ENCODE assay signal across 11 cellular contexts in the genomic region with DNA sequence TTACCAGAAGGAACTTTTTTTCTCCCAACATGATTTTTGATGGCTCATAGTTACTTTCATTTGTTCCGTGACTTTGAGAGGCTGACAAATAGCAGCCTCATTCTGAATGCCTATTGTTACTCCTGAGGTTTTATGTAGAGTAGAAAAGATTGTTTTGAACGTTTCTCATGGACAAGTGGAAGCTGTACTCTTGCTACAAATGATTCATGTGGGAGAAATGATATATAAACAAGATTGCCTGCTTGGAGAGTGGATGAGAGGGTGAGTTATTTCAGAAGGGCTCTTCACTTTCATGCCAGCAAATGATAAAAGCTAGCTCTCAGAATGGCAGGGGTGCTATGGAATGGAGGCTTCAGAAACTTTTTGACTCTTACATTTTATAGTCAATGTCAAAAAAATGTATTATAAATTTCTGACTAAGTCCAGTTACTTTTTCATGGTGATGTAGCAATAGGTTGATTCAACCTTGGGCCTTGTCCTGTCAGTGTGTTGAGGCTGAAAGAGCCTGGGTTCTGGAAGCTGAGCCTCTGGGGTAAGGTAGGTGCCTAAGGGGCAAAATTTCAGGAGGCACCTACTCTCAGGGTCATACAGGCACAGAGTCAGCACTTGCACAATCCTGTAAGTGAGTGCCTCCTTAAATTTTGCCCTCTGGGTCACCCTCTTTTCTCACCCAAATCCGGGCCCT. TPM values are rescaled to one million over a fixed set of nuclear protein-coding genes. Genes with fewer than 3 reads are reported as not detected.
DNase-seq lines count a peak whose midpoint lies in the region; ATAC-seq and TF ChIP-seq lines count a peak whose summit lies in the region.
"Had no signal": no experiment of that assay in that cellular context is flagged by ENCODE, and none has a peak within 500 bp of the region (broad histone marks: within the 10 kb centered on the region; RNA-seq: fewer than 3 reads in every experiment).

No MANE protein-coding gene starts in this region.

- H3K9ac ChIP-seq in rectal smooth muscle tissue (ENCODE audit: low read length) = no peak overlapping the region

- H3K36me3 ChIP-seq in esophagus muscularis mucosa (no peaks in the 10 kb centered on the region), rectal smooth muscle tissue (ENCODE audit: control insufficient read depth, insufficient read depth, low read length) (no peaks in the 10 kb centered on the region)

- DNase-seq in Daoy (ENCODE audit: low read depth) (peak; percentile 79), NCI-H510A treated with DMSO at 0.1 percent for 48 hours (lab: John Stamatoyannopoulos, UW) (peak; percentile 76), esophagus muscularis mucosa (ENCODE audit: extremely low spot score) (no peak)
- no peak for DNase-seq in effector memory CD8-positive, alpha-beta T cell
- DNase-seq in activated T-cell treated with anti-CD3 and anti-CD28 coated beads, Interleukin-2, amount 50 U/mL, for 24 hours = no peak
- DNase-seq: activated CD4-positive, alpha-beta T cell treated with anti-CD3 and anti-CD28 coated beads, Interleukin-2, amount 50 U/mL, for 1 hour; activated naive CD4-positive, alpha-beta T cell treated with anti-CD3 and anti-CD28 coated beads, Interleukin-2, amount 10 ng/mL, durations not matched to agents 7 days and 5 days; NCI-H774 had no signal

- no peak for ATAC-seq in effector memory CD8-positive, alpha-beta T cell (replicated peaks)
- no peak for ATAC-seq in GM21576 (IDR thresholded peaks at IDR 0.05; ENCODE audit: unreplicated experiment)
- ATAC-seq in HG03565 (IDR thresholded peaks at IDR 0.05; ENCODE audit: unreplicated experiment) = no peak

- H3K27ac ChIP-seq in esophagus muscularis mucosa (replicated peaks in 1 of 4) (peak overlapping the region in 3 of 4 donors; percentile 13 to 25 (median 22)), rectal smooth muscle tissue (ENCODE audit: low read depth, low read length) (peak overlapping the region; percentile 11)

- no peaks in the 10 kb centered on the region for H3K9me3 ChIP-seq in esophagus muscularis mucosa

- intact Hi-C loops in esophagus muscularis mucosa (cut with DNase I) = no loop called here

- no peak overlapping the region for H3K27ac Mint-ChIP-seq in effector memory CD8-positive, alpha-beta T cell
- no peak overlapping the region for H3K27ac Mint-ChIP-seq in activated T-cell treated with anti-CD3 and anti-CD28 coated beads, Interleukin-2, amount 50 U/mL, for 24 hours
- H3K27ac Mint-ChIP-seq: activated naive CD4-positive, alpha-beta T cell treated with anti-CD3 and anti-CD28 coated beads, Interleukin-2, amount 10 ng/mL, durations not matched to agents 7 days and 5 days had no signal

- TF ChIP-seq POLR2A in esophagus muscularis mucosa (IDR thresholded peaks at IDR 0.05; ENCODE audit: low read depth) = no peak

- WGBS in esophagus muscularis mucosa = 36% methylated on average over 3 of the region's 3 CpGs

- H3K36me3 Mint-ChIP-seq in effector memory CD8-positive, alpha-beta T cell (ENCODE audit: insufficient read depth) = no peaks in the 10 kb centered on the region
- no peaks in the 10 kb centered on the region for H3K36me3 Mint-ChIP-seq in activated T-cell treated with anti-CD3 and anti-CD28 coated beads, Interleukin-2, amount 50 U/mL, for 24 hours (ENCODE audit: low read depth)
- H3K36me3 Mint-ChIP-seq: activated naive CD4-positive, alpha-beta T cell treated with anti-CD3 and anti-CD28 coated beads, Interleukin-2, amount 10 ng/mL, durations not matched to agents 7 days and 5 days had no signal

- TF ChIP-seq EP300 in esophagus muscularis mucosa (IDR thresholded peaks at IDR 0.05) = no peak

- no peak overlapping the region for H3K4me3 Mint-ChIP-seq in effector memory CD8-positive, alpha-beta T cell
- H3K4me3 Mint-ChIP-seq in activated T-cell treated with anti-CD3 and anti-CD28 coated beads, Interleukin-2, amount 50 U/mL, for 24 hours = no peak overlapping the region
- H3K4me3 Mint-ChIP-seq: activated naive CD4-positive, alpha-beta T cell treated with anti-CD3 and anti-CD28 coated beads, Interleukin-2, amount 10 ng/mL, durations not matched to agents 7 days and 5 days had no signal

- no peak overlapping the region for H3K4me3 ChIP-seq in esophagus muscularis mucosa
- no peak overlapping the region for H3K4me3 ChIP-seq in rectal smooth muscle tissue (ENCODE audit: low read length)

- H3K27me3 ChIP-seq in esophagus muscularis mucosa = no peaks in the 10 kb centered on the region
- H3K27me3 ChIP-seq in rectal smooth muscle tissue (ENCODE audit: control insufficient read depth, insufficient read depth, low read length) = no peaks in the 10 kb centered on the region

- TF ChIP-seq CTCF in esophagus muscularis mucosa (IDR thresholded peaks at IDR 0.05) = no peak

- H3K4me1 Mint-ChIP-seq in effector memory CD8-positive, alpha-beta T cell (ENCODE audit: low read depth in 2 of 2) = peaks cover 0 to 5% of the 10 kb centered on the region in 2 donors
- H3K4me1 Mint-ChIP-seq in activated T-cell treated with anti-CD3 and anti-CD28 coated beads, Interleukin-2, amount 50 U/mL, for 24 hours (ENCODE audit: low read depth) = no peaks in the 10 kb centered on the region
- H3K4me1 Mint-ChIP-seq: activated naive CD4-positive, alpha-beta T cell treated with anti-CD3 and anti-CD28 coated beads, Interleukin-2, amount 10 ng/mL, durations not matched to agents 7 days and 5 days had no signal

- peaks cover 0 to 24% of the 10 kb centered on the region in 2 donors for H3K27me3 Mint-ChIP-seq in effector memory CD8-positive, alpha-beta T cell
- H3K27me3 Mint-ChIP-seq in activated T-cell treated with anti-CD3 and anti-CD28 coated beads, Interleukin-2, amount 50 U/mL, for 24 hours = no peaks in the 10 kb centered on the region

- H3K9me3 Mint-ChIP-seq in effector memory CD8-positive, alpha-beta T cell = no peaks in the 10 kb centered on the region
- H3K9me3 Mint-ChIP-seq in activated T-cell treated with anti-CD3 and anti-CD28 coated beads, Interleukin-2, amount 50 U/mL, for 24 hours = no peaks in the 10 kb centered on the region
- H3K9me3 Mint-ChIP-seq: activated naive CD4-positive, alpha-beta T cell treated with anti-CD3 and anti-CD28 coated beads, Interleukin-2, amount 10 ng/mL, durations not matched to agents 7 days and 5 days had no signal

- H3K4me1 ChIP-seq in esophagus muscularis mucosa (peaks cover 18 to 24% (median 22%) of the 10 kb centered on the region in 4 donors), rectal smooth muscle tissue (ENCODE audit: control insufficient read depth, insufficient read depth, low read length) (peaks cover 6% of the 10 kb centered on the region)

RNA-seq across cellular contexts. Expression of gene JUN, which starts 19.4 kb away (rescaled TPM):
- 161 and 165 TPM in 2 replicates for total RNA-seq in Daoy (2014; rRNA removed; shearing (Covaris generic))
- total RNA-seq in esophagus muscularis mucosa = 100 to 1,000 TPM in 3 of 4 donors, 10 to 100 TPM in 1; 77.7 to 126 (median 111) TPM

Comparison
In these comparisons a context has a peak if more than half of its experiments do, and no peak if none do; other contexts are left out.
1. DNase-seq: peak in Daoy (single experiment) and NCI-H510A treated with DMSO at 0.1 percent for 48 hours (single experiment); none in esophagus muscularis mucosa (single experiment), effector memory CD8-positive, alpha-beta T cell (0 of 3) and activated T-cell treated with anti-CD3 and anti-CD28 coated beads, Interleukin-2, amount 50 U/mL, for 24 hours (single experiment).